Comparison of ENCODE assay signal across 10 cellular contexts in the genomic region with DNA sequence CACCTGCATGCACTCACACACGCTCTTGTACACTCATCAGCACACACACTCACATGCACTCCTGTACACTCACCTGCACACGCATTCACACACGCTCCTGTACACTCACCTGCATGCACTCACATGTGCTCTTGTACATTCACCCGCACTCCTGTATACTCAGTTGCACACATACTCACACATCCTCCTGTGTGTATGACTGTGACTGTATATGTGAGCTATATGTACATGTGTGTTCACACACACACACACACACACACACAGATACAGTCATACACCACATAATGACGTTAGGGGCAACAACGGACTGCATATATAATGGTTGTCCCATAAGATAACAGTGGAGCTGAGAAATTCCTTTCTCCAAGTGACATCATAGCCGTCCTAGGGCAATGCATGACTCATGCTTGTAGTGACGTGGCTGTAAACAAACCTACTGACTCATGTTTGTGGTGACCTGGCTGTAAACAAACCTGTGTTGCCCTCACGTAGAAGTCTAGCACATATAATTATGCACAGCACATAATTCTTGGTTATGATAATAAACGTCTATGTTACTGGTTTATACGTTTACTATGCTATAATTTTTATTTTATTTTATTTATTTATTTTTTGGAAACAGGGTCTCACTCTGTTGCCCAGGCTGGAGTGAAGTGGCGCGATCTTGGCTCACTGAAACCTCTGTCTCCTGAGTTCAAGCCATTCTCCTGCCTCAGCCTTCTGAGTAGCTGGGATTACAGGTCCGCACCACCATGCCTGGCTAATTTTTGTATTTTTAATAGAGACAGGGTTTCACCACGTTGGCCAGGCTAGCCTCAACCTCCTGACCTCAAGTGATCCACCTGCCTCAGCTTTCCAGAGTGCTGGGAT. TPM values are rescaled to one million over a fixed set of nuclear protein-coding genes. Genes with fewer than 3 reads are reported as not detected.
DNase-seq lines count a peak whose midpoint lies in the region; ATAC-seq, FAIRE-seq and TF ChIP-seq lines count a peak whose summit lies in the region.
"Had no signal": no experiment of that assay in that cellular context is flagged by ENCODE, and none has a peak within 500 bp of the region (broad histone marks: within the 10 kb centered on the region; RNA-seq: fewer than 3 reads in every experiment).

No MANE protein-coding gene starts in this region.

- H3K27me3 ChIP-seq in CD4-positive, alpha-beta T cell (ENCODE audit: control insufficient read depth, insufficient read depth, low read length), result no peaks in the 10 kb centered on the region
- H3K27me3 ChIP-seq in astrocyte (ENCODE audit: insufficient read depth, low read length) (peaks cover 4% of the 10 kb centered on the region), kidney epithelial cell (ENCODE audit: control insufficient read depth, insufficient read depth, low read length) (peaks cover under 1% of the 10 kb centered on the region)

- POLR2A ChIA-PET in CD4-positive, alpha-beta T cell (lab: Charles Lee), result no interaction called here

- H3K4me3 Mint-ChIP-seq in CD4-positive, alpha-beta T cell, result no peak overlapping the region
- H3K4me3 Mint-ChIP-seq in astrocyte (ENCODE audit: unreplicated experiment), result no peak overlapping the region

- no peak for TF ChIP-seq CTCF in CD4-positive, alpha-beta T cell (IDR thresholded peaks at IDR 0.05)
- TF ChIP-seq CTCF in astrocyte (IDR thresholded peaks at IDR 0.05; ENCODE audit: insufficient read depth, low read depth, low read length), result no peak
- no peak for TF ChIP-seq CTCF in kidney epithelial cell (IDR thresholded peaks at IDR 0.05; ENCODE audit: insufficient read depth, low read length, poor library complexity, severe bottlenecking)

- H3K27me3 Mint-ChIP-seq in CD4-positive, alpha-beta T cell, result peaks cover 11% of the 10 kb centered on the region
- H3K27me3 Mint-ChIP-seq in astrocyte (ENCODE audit: low read depth, unreplicated experiment), result peaks cover 10% of the 10 kb centered on the region

- CTCF ChIA-PET in CD4-positive, alpha-beta T cell (lab: Charles Lee), result no interaction called here

- H3K4me3 ChIP-seq in astrocyte (ENCODE audit: insufficient read depth, low read depth, low read length), result no peak overlapping the region
- H3K4me3 ChIP-seq in kidney epithelial cell (ENCODE audit: low read depth, low read length), result no peak overlapping the region

- peak; percentile 41 for ATAC-seq in CD4-positive, alpha-beta T cell (ENCODE audit: poor library complexity)
- no peak for ATAC-seq in GM21381 (IDR thresholded peaks at IDR 0.05; ENCODE audit: unreplicated experiment)
- no peak for ATAC-seq in GM21526 (IDR thresholded peaks at IDR 0.05; ENCODE audit: low FRiP score, unreplicated experiment)
- ATAC-seq in HG02938 (IDR thresholded peaks at IDR 0.05; ENCODE audit: unreplicated experiment), result no peak

- H4K20me1 ChIP-seq in astrocyte (ENCODE audit: insufficient read depth, low read length), result no peaks in the 10 kb centered on the region

- H3K9me3 Mint-ChIP-seq in CD4-positive, alpha-beta T cell, result peaks cover 3% of the 10 kb centered on the region
- peaks cover 5% of the 10 kb centered on the region for H3K9me3 Mint-ChIP-seq in astrocyte (ENCODE audit: unreplicated experiment)

- H2AFZ ChIP-seq in astrocyte (ENCODE audit: low read depth, low read length), result no peak overlapping the region

- H3K4me2 ChIP-seq in astrocyte (ENCODE audit: low read length), result peak overlapping the region; percentile 12

- no peak for FAIRE-seq in astrocyte (lab: Jason Lieb, UNC)

- no peak overlapping the region for H3K9ac ChIP-seq in astrocyte (ENCODE audit: low read length)

- H3K27ac ChIP-seq in CD4-positive, alpha-beta T cell (ENCODE audit: low read depth, low read length), result no peak overlapping the region
- H3K27ac ChIP-seq in astrocyte (ENCODE audit: low read depth, low read length), result no peak overlapping the region

- no peak overlapping the region for H3K27ac Mint-ChIP-seq in CD4-positive, alpha-beta T cell
- no peak overlapping the region for H3K27ac Mint-ChIP-seq in astrocyte (ENCODE audit: unreplicated experiment)

- H3K4me1 ChIP-seq in astrocyte (ENCODE audit: insufficient read depth, low read length), result peaks cover 4% of the 10 kb centered on the region

- no peaks in the 10 kb centered on the region for H3K36me3 Mint-ChIP-seq in CD4-positive, alpha-beta T cell (ENCODE audit: low read depth)
- H3K36me3 Mint-ChIP-seq in astrocyte (ENCODE audit: low read depth, unreplicated experiment), result no peaks in the 10 kb centered on the region

- H3K79me2 ChIP-seq in astrocyte (ENCODE audit: insufficient read depth, low read length), result no peaks in the 10 kb centered on the region

- intact Hi-C loops in CD4-positive, alpha-beta T cell (cut with DNase I, micrococcal nuclease), result no loop called here

- H3K9me3 ChIP-seq in CD4-positive, alpha-beta T cell (ENCODE audit: control insufficient read depth, low read length), result peaks cover 4% of the 10 kb centered on the region
- H3K9me3 ChIP-seq in astrocyte (ENCODE audit: insufficient read depth, low read depth, low read length), result no peaks in the 10 kb centered on the region

- H3K36me3 ChIP-seq in astrocyte (ENCODE audit: insufficient read depth, low read length) (no peaks in the 10 kb centered on the region), kidney epithelial cell (ENCODE audit: control insufficient read depth, insufficient read depth, low read length) (no peaks in the 10 kb centered on the region)

- H3K4me1 Mint-ChIP-seq in CD4-positive, alpha-beta T cell (ENCODE audit: low read depth), result no peaks in the 10 kb centered on the region
- H3K4me1 Mint-ChIP-seq in astrocyte (ENCODE audit: low read depth, unreplicated experiment), result no peaks in the 10 kb centered on the region

- DNase-seq in CD4-positive, alpha-beta T cell, result no peak
- DNase-seq in HT1080 (ENCODE audit: low read depth) (peak; percentile 54), astrocyte (ENCODE audit: low read depth) (peak; percentile 87), kidney epithelial cell (ENCODE audit: low read depth) (peak; percentile 58), UCSD-AML1 (lab: John Stamatoyannopoulos, UW; ENCODE audit: unreplicated experiment) (no peak)
- DNase-seq: activated CD4-positive, alpha-beta T cell treated with anti-CD3 and anti-CD28 coated beads for 48 hours; NCI-H187 had no signal

RNA-seq across cellular contexts. Expression of a gene that starts 22.8 kb away (rescaled TPM):
- total RNA-seq in CD4-positive, alpha-beta T cell, result 10 to 100 TPM; 11.1 to 12.5 TPM
- total RNA-seq in HT1080 (2014; rRNA removed; shearing (Covaris generic)), result 3.2 and 6.1 TPM in 2 replicates
- 13.7 and 14.5 TPM in 2 replicates for polyA plus RNA-seq in HT1080 (2015; cell fraction: cytosol; rRNA removed)
- 13.0 and 15.9 TPM in 2 replicates for polyA plus RNA-seq in HT1080 (2015; cell fraction: nucleus; rRNA removed)
- total RNA-seq in astrocyte (11.8 and 12.6 TPM in 2 replicates), kidney epithelial cell (5.9 and 24.9 TPM in 2 replicates)

RNA-seq across cellular contexts. Expression of a gene that starts 33.8 kb away (rescaled TPM):
- total RNA-seq in CD4-positive, alpha-beta T cell, result 10 to 100 TPM; 34.5 to 35.7 TPM
- 35.6 and 39.7 TPM in 2 replicates for total RNA-seq in HT1080 (2014; rRNA removed; shearing (Covaris generic))
- polyA plus RNA-seq in HT1080 (2015; cell fraction: cytosol; rRNA removed), result 44.0 and 47.2 TPM in 2 replicates
- polyA plus RNA-seq in HT1080 (2015; cell fraction: nucleus; rRNA removed), result 38.6 and 40.0 TPM in 2 replicates
- total RNA-seq in astrocyte (24.9 and 27.1 TPM in 2 replicates), kidney epithelial cell (23.3 and 34.2 TPM in 2 replicates)

RNA-seq across cellular contexts. Expression of a gene that starts 54.7 kb away (rescaled TPM):
- 100 to 1,000 TPM; 150 to 158 TPM for total RNA-seq in CD4-positive, alpha-beta T cell
- 550 and 564 TPM in 2 replicates for total RNA-seq in HT1080 (2014; rRNA removed; shearing (Covaris generic))
- 531 and 546 TPM in 2 replicates for polyA plus RNA-seq in HT1080 (2015; cell fraction: cytosol; rRNA removed)
- polyA plus RNA-seq in HT1080 (2015; cell fraction: nucleus; rRNA removed), result 240 and 258 TPM in 2 replicates
- total RNA-seq in astrocyte (284 and 324 TPM in 2 replicates), kidney epithelial cell (412 and 420 TPM in 2 replicates)

RNA-seq across cellular contexts. Expression of a gene that starts 55.1 kb away (rescaled TPM):
- 10 to 100 TPM; 12.8 to 13.4 TPM for total RNA-seq in CD4-positive, alpha-beta T cell
- 12.8 and 13.0 TPM in 2 replicates for total RNA-seq in HT1080 (2014; rRNA removed; shearing (Covaris generic))
- 8.4 TPM in 2 replicates for polyA plus RNA-seq in HT1080 (2015; cell fraction: cytosol; rRNA removed)
- 32.9 and 40.8 TPM in 2 replicates for polyA plus RNA-seq in HT1080 (2015; cell fraction: nucleus; rRNA removed)
- 13.2 and 16.3 TPM in 2 replicates for total RNA-seq in astrocyte
- 9.6 and 15.9 TPM in 2 replicates for total RNA-seq in kidney epithelial cell

Comparison
In these comparisons a context has a peak if more than half of its experiments do, and no peak if none do; other contexts are left out.
1. DNase-seq: peak in HT1080 (single experiment), astrocyte (single experiment) and kidney epithelial cell (single experiment); none in CD4-positive, alpha-beta T cell (0 of 10) and UCSD-AML1 (single experiment).